Comparison of ENCODE assay signal across 8 cellular contexts in genomic region chrX:55488268-55488558, GRCh38. TPM values are rescaled to one million over a fixed set of nuclear protein-coding genes. Genes with fewer than 3 reads are reported as not detected.
DNase-seq lines count a peak whose midpoint lies in the region; ATAC-seq and TF ChIP-seq lines count a peak whose summit lies in the region.

No MANE protein-coding gene starts in this region.

- no peaks in the 10 kb centered on the region for H3K9me3 Mint-ChIP-seq in activated naive CD8-positive, alpha-beta T cell treated with anti-CD3 and anti-CD28 coated beads, Interleukin-2, amount 50 U/mL, for 24 hours

- peaks cover 14% of the 10 kb centered on the region for H3K4me1 Mint-ChIP-seq in activated naive CD8-positive, alpha-beta T cell treated with anti-CD3 and anti-CD28 coated beads, Interleukin-2, amount 50 U/mL, for 24 hours

- POLR2A ChIA-PET in A673 (lab: Charles Lee; ENCODE audit: low non-redundant PET): no interaction called here

- H3K36me3 ChIP-seq in A673 (ENCODE audit: insufficient read depth, low read length, poor library complexity, severe bottlenecking) (no peaks in the 10 kb centered on the region), mesendoderm (ENCODE audit: control insufficient read depth, insufficient read depth, low read length) (no peaks in the 10 kb centered on the region)

- no peak overlapping the region for H3K4ac ChIP-seq in mesendoderm (ENCODE audit: low read depth, low read length)

- H3K79me2 ChIP-seq in mesendoderm (ENCODE audit: control insufficient read depth, insufficient read depth, low read length): no peaks in the 10 kb centered on the region

- H3K27ac ChIP-seq in A673 (ENCODE audit: low read depth, low read length, poor library complexity, severe bottlenecking) (no peak overlapping the region), mesendoderm (ENCODE audit: low read depth, low read length) (no peak overlapping the region)

- peak overlapping the region; percentile 46 for H3K27ac Mint-ChIP-seq in activated naive CD8-positive, alpha-beta T cell treated with anti-CD3 and anti-CD28 coated beads, Interleukin-2, amount 50 U/mL, for 24 hours

- H4K5ac ChIP-seq in mesendoderm (ENCODE audit: low read length): no peak overlapping the region

- no peak overlapping the region for H4K8ac ChIP-seq in mesendoderm (ENCODE audit: low read depth, low read length)

- intact Hi-C loops in A673 (cut with micrococcal nuclease; ENCODE audit: unreplicated experiment): no loop called here

- H2BK120ac ChIP-seq in mesendoderm (ENCODE audit: low read depth, low read length): no peak overlapping the region

- BruUV-seq in A673 (replicated peaks; lab: Mats Ljungman, UMichigan): no TSS peak

- H3K9ac ChIP-seq in mesendoderm (ENCODE audit: low read length): peak overlapping the region; percentile 72

- no peaks in the 10 kb centered on the region for H3K27me3 ChIP-seq in A673 (replicated peaks; ENCODE audit: insufficient read depth, low read depth, low read length, poor library complexity)
- H3K27me3 ChIP-seq in mesendoderm (ENCODE audit: insufficient read depth, low read length, poor library complexity): no peaks in the 10 kb centered on the region

- peak overlapping the region; percentile 29 for H3K4me3 ChIP-seq in A673 (ENCODE audit: low read depth, low read length, poor library complexity, severe bottlenecking)
- peak overlapping the region; percentile 33 for H3K4me3 ChIP-seq in mesendoderm (ENCODE audit: low read length)

- no peak overlapping the region for H3K23ac ChIP-seq in mesendoderm (ENCODE audit: low read length)

- no peak for DNase-seq in A673 (ENCODE audit: low spot score)
- no peak for DNase-seq in activated naive CD8-positive, alpha-beta T cell treated with anti-CD3 and anti-CD28 coated beads, Interleukin-2, amount 50 U/mL, for 24 hours
- DNase-seq in mesendoderm: no peak
- DNase-seq in medulla oblongata (ENCODE audit: extremely low spot score): no peak
- DNase-seq in cerebellum (ENCODE audit: low spot score): no peak
- DNase-seq in HT-29 (ENCODE audit: low spot score): no peak

- H3K18ac ChIP-seq in mesendoderm (ENCODE audit: low read length): no peak overlapping the region

- H3K4me2 ChIP-seq in mesendoderm (ENCODE audit: low read length): peak overlapping the region; percentile 44

- no peaks in the 10 kb centered on the region for H3K9me3 ChIP-seq in A673 (ENCODE audit: low read depth, low read length, poor library complexity, severe bottlenecking)

- H2AK5ac ChIP-seq in mesendoderm (ENCODE audit: low read length): no peak overlapping the region

- peak overlapping the region; percentile 71 for H3K4me3 Mint-ChIP-seq in activated naive CD8-positive, alpha-beta T cell treated with anti-CD3 and anti-CD28 coated beads, Interleukin-2, amount 50 U/mL, for 24 hours

- ATAC-seq in GM21717 (IDR thresholded peaks at IDR 0.05; ENCODE audit: unreplicated experiment): peak; percentile 4
- ATAC-seq in activated naive CD8-positive, alpha-beta T cell treated with anti-CD3 and anti-CD28 coated beads, Interleukin-2, amount 50 U/mL, for 24 hours: no peak
- ATAC-seq in GM19351 (IDR thresholded peaks at IDR 0.05; ENCODE audit: unreplicated experiment): no peak

- H3K56ac ChIP-seq in mesendoderm (ENCODE audit: low read length): peak overlapping the region; percentile 78

- H3K4me1 ChIP-seq in A673 (ENCODE audit: insufficient read depth, low read length, poor library complexity, severe bottlenecking) (no peaks in the 10 kb centered on the region), mesendoderm (ENCODE audit: control insufficient read depth, low read depth, low read length) (no peaks in the 10 kb centered on the region)

- no peak overlapping the region for H2BK15ac ChIP-seq in mesendoderm (replicated peaks; ENCODE audit: low read depth)

- H3K36me3 Mint-ChIP-seq in activated naive CD8-positive, alpha-beta T cell treated with anti-CD3 and anti-CD28 coated beads, Interleukin-2, amount 50 U/mL, for 24 hours (ENCODE audit: low read depth): no peaks in the 10 kb centered on the region

- WGBS in mesendoderm (ENCODE audit: extremely low coverage, insufficient coverage, low lambda C conversion rate): no CpG with 5 or more reads among the region's 19 CpGs

- H2BK5ac ChIP-seq in mesendoderm (ENCODE audit: low read length): no peak overlapping the region

- CTCF ChIA-PET in A673 (lab: Charles Lee): no interaction called here

- H3K79me1 ChIP-seq in mesendoderm (ENCODE audit: low read length): no peaks in the 10 kb centered on the region

- no peaks in the 10 kb centered on the region for H3K27me3 Mint-ChIP-seq in activated naive CD8-positive, alpha-beta T cell treated with anti-CD3 and anti-CD28 coated beads, Interleukin-2, amount 50 U/mL, for 24 hours

- TF ChIP-seq CTCF in A673 (conservative IDR thresholded peaks at IDR 0.05; ENCODE audit: low read depth, low read length): no peak

RNA-seq across cellular contexts. Expression of gene USP51, which starts 1.4 kb away (rescaled TPM):
- total RNA-seq in A673 (2021): 0.96 and 1.4 TPM in 2 replicates
- polyA plus RNA-seq in mesendoderm (2013, experiment 1 of 2): 4.7 TPM
- 4.7 TPM for polyA plus RNA-seq in mesendoderm (2013, experiment 2 of 2)
- 7.5 TPM for total RNA-seq in cerebellum
- total RNA-seq in HT-29 (2014; rRNA removed; shearing (Covaris generic)): not detected in 2 replicates

RNA-seq across cellular contexts. Expression of gene MAGEH1, which starts 36.3 kb away (rescaled TPM):
- 8.6 and 9.8 TPM in 2 replicates for total RNA-seq in A673 (2021)
- polyA plus RNA-seq in mesendoderm (2013, experiment 1 of 2): 13.0 TPM
- 12.3 TPM for polyA plus RNA-seq in mesendoderm (2013, experiment 2 of 2)
- total RNA-seq in cerebellum: 45.6 TPM
- not detected in 2 replicates for total RNA-seq in HT-29 (2014; rRNA removed; shearing (Covaris generic))
